ENCODE assay signal across 15 cellular contexts in genomic region chr1:227939791-227940771, GRCh38. TPM values are rescaled to one million over a fixed set of nuclear protein-coding genes. Genes with fewer than 3 reads are reported as not detected.
DNase-seq lines count a peak whose midpoint lies in the region; ATAC-seq and TF ChIP-seq lines count a peak whose summit lies in the region.
"Had no signal": no experiment of that assay in that cellular context is flagged by ENCODE, and none has a peak within 500 bp of the region (broad histone marks: within the 10 kb centered on the region; RNA-seq: fewer than 3 reads in every experiment).

No MANE protein-coding gene starts in this region.

- peaks cover 7% of the 10 kb centered on the region for H3K36me3 Mint-ChIP-seq in neural progenitor cell

- H3K4me1 Mint-ChIP-seq in neural progenitor cell: peaks cover 18% of the 10 kb centered on the region

- H3K9me3 Mint-ChIP-seq in neural progenitor cell: peaks cover 10% of the 10 kb centered on the region

- H4K20me1 ChIP-seq in neural progenitor cell (ENCODE audit: low read depth): peaks cover 1% of the 10 kb centered on the region

- DNase-seq in Right ventricle myocardium inferior (ENCODE audit: missing footprints): peak; percentile 58
- no peak for DNase-seq in heart right ventricle
- peak; percentile 1 for DNase-seq in effector CD4-positive, alpha-beta T cell
- DNase-seq in neural progenitor cell (ENCODE audit: low spot score): no peak
- peak; percentile 59 for DNase-seq in upper lobe of right lung
- no peak for DNase-seq in GM13976 (ENCODE audit: low spot score)
- no peak for DNase-seq in HUDEP-2 (lab: John Stamatoyannopoulos, UW; ENCODE audit: unreplicated experiment in 76 of 76)
- DNase-seq: effector memory CD4-positive, alpha-beta T cell; KG1; NCI-H82 had no signal

- H3K4me3 Mint-ChIP-seq in neural progenitor cell: no peak overlapping the region

- WGBS in heart right ventricle, 2 donors: 90 to 91% methylated on average over 20 of the region's 20 CpGs
- no CpG with 5 or more reads among the region's 20 CpGs for WGBS in gastroesophageal sphincter (ENCODE audit: low coverage in 1 of 2), 2 donors

- peak overlapping the region; percentile 69 for H3K27ac Mint-ChIP-seq in neural progenitor cell
- H3K27ac Mint-ChIP-seq: activated naive CD4-positive, alpha-beta T cell treated with anti-CD3 and anti-CD28 coated beads, Interleukin-2, amount 50 U/mL, for 72 hours had no signal

- H3K4me3 ChIP-seq in heart right ventricle (no peak overlapping the region), neural progenitor cell (no peak overlapping the region), upper lobe of right lung (no peak overlapping the region), gastroesophageal sphincter (no peak overlapping the region)
- H3K4me3 ChIP-seq: breast epithelium had no signal

- no peak for TF ChIP-seq EP300 in gastroesophageal sphincter (IDR thresholded peaks at IDR 0.05)

- H3K4me2 ChIP-seq in neural progenitor cell: no peak overlapping the region

- H3K27me3 Mint-ChIP-seq in neural progenitor cell (ENCODE audit: insufficient read depth, low read depth): peaks cover 10% of the 10 kb centered on the region

- no peak overlapping the region for H2AFZ ChIP-seq in neural progenitor cell (replicated peaks)

- peaks cover 0 to under 1% (median 0%) of the 10 kb centered on the region in 7 donors for H3K27me3 ChIP-seq in heart right ventricle
- no peaks in the 10 kb centered on the region for H3K27me3 ChIP-seq in neural progenitor cell
- H3K27me3 ChIP-seq in upper lobe of right lung: no peaks in the 10 kb centered on the region
- no peaks in the 10 kb centered on the region for H3K27me3 ChIP-seq in gastroesophageal sphincter
- H3K27me3 ChIP-seq: breast epithelium had no signal

- ATAC-seq in Right ventricle myocardium inferior (no peak), heart right ventricle (no peak), upper lobe of right lung (no peak), gastroesophageal sphincter (no peak)
- ATAC-seq: activated naive CD4-positive, alpha-beta T cell treated with anti-CD3 and anti-CD28 coated beads, Interleukin-2, amount 50 U/mL, for 72 hours; Panc1 had no signal

- in situ Hi-C loops in GM13976 (cut with MboI; ENCODE audit: low sequenced_read_pairs, unreplicated experiment): no loop called here

- no peak overlapping the region for H3K27ac ChIP-seq in heart right ventricle
- no peak overlapping the region for H3K27ac ChIP-seq in neural progenitor cell
- no peak overlapping the region for H3K27ac ChIP-seq in upper lobe of right lung
- H3K27ac ChIP-seq in gastroesophageal sphincter: peak overlapping the region in 2 of 4 donors; percentile 4 to 94
- H3K27ac ChIP-seq: breast epithelium, HL-60 had no signal

- no peak for TF ChIP-seq CTCF in heart right ventricle (IDR thresholded peaks at IDR 0.05)
- TF ChIP-seq CTCF in neural progenitor cell (IDR thresholded peaks at IDR 0.05): no peak
- TF ChIP-seq CTCF in upper lobe of right lung (IDR thresholded peaks at IDR 0.05): no peak
- no peak for TF ChIP-seq CTCF in GM13976 (IDR thresholded peaks at IDR 0.05; ENCODE audit: borderline replicate concordance, control extremely low read depth, extremely low read depth, insufficient read depth, missing control alignments)
- TF ChIP-seq CTCF in gastroesophageal sphincter (IDR thresholded peaks at IDR 0.05): no peak

- no peaks in the 10 kb centered on the region for H3K9me3 ChIP-seq in heart right ventricle
- H3K9me3 ChIP-seq in neural progenitor cell (ENCODE audit: low read depth): no peaks in the 10 kb centered on the region
- no peaks in the 10 kb centered on the region for H3K9me3 ChIP-seq in upper lobe of right lung
- H3K9me3 ChIP-seq in gastroesophageal sphincter: no peaks in the 10 kb centered on the region
- H3K9me3 ChIP-seq: breast epithelium had no signal

- H3K4me1 ChIP-seq in heart right ventricle (peaks cover 0 to 36% (median 20%) of the 10 kb centered on the region in 9 donors), neural progenitor cell (no peaks in the 10 kb centered on the region), upper lobe of right lung (no peaks in the 10 kb centered on the region), gastroesophageal sphincter (peaks cover 0 to 69% (median 46%) of the 10 kb centered on the region in 3 donors)
- H3K4me1 ChIP-seq: breast epithelium had no signal

- no peak overlapping the region for H3K9ac ChIP-seq in neural progenitor cell

- no peaks in the 10 kb centered on the region for H3F3A ChIP-seq in neural progenitor cell (ENCODE audit: low read depth)

- no peaks in the 10 kb centered on the region for H3K79me2 ChIP-seq in neural progenitor cell (ENCODE audit: low read depth)

- no peak for TF ChIP-seq POLR2A in gastroesophageal sphincter (IDR thresholded peaks at IDR 0.05)

- H3K36me3 ChIP-seq in heart right ventricle (peaks cover 0 to 7% (median 0%) of the 10 kb centered on the region in 9 donors), neural progenitor cell (no peaks in the 10 kb centered on the region), upper lobe of right lung (no peaks in the 10 kb centered on the region), gastroesophageal sphincter (no peaks in the 10 kb centered on the region)
- H3K36me3 ChIP-seq: breast epithelium had no signal

- intact Hi-C loops in Right ventricle myocardium inferior (cut with DNase I) (no loop called here), heart right ventricle (cut with DNase I) (loop anchor here in 3 of 10 donors (10.0 kb wide), 3 partner anchors 55 to 395 kb away; no protein-coding TSS in a partner anchor), upper lobe of right lung (cut with DNase I) (loop anchor here (10.0 kb wide), 1 partner anchor 455 kb away; no protein-coding TSS in a partner anchor)

RNA-seq across cellular contexts. Expression of gene WNT9A, which starts 7.7 kb away (rescaled TPM):
- total RNA-seq in Right ventricle myocardium inferior: 0.73 TPM
- 10 to 100 TPM in 5 of 10 donors, 1 to 10 TPM in 3, under 1 TPM in 2; 0.39 to 27.9 (median 8.6) TPM for total RNA-seq in heart right ventricle
- under 1 TPM; 0.39 to 0.80 TPM for polyA plus RNA-seq in heart right ventricle
- total RNA-seq in neural progenitor cell (ENCODE audit: low replicate concordance): 1.4 and 2.7 TPM in 2 replicates
- 10.2 TPM for total RNA-seq in upper lobe of right lung
- total RNA-seq in gastroesophageal sphincter: 10 to 100 TPM in 1 of 4 donors, 1 to 10 TPM in 3; 5.4 to 14.0 (median 6.6) TPM
- total RNA-seq: activated naive CD4-positive, alpha-beta T cell treated with anti-CD3 and anti-CD28 coated beads, Interleukin-2, amount 50 U/mL, for 72 hours had no signal

Comparison
In these comparisons a context has a peak if more than half of its experiments do, and no peak if none do; other contexts are left out.
1. DNase-seq: peak in Right ventricle myocardium inferior (single experiment), effector CD4-positive, alpha-beta T cell (single experiment) and upper lobe of right lung (single experiment); none in heart right ventricle (0 of 2), neural progenitor cell (single experiment), GM13976 (single experiment) and HUDEP-2 (0 of 76).